ENCODE assay signal across 38 cellular contexts in genomic region chr4:63029380-63029779, GRCh38.
"Had no signal": no experiment of that assay in that cellular context is flagged by ENCODE, and none has a peak within 500 bp of the region (broad histone marks: within the 10 kb centered on the region; RNA-seq: fewer than 3 reads in every experiment).

No MANE protein-coding gene starts in this region.

- H3K4me1 Mint-ChIP-seq: activated naive CD4-positive, alpha-beta T cell treated with anti-CD3 and anti-CD28 coated beads, Interleukin-2, amount 10 ng/mL, durations not matched to agents 7 days and 5 days; activated naive CD8-positive, alpha-beta T cell treated with anti-CD3 and anti-CD28 coated beads for 36 hours; activated naive CD8-positive, alpha-beta T cell treated with anti-CD3 and anti-CD28 coated beads, Interleukin-2, amount 10 ng/mL, durations not matched to agents 7 days and 5 days; activated naive CD8-positive, alpha-beta T cell treated with anti-CD3 and anti-CD28 coated beads, Interleukin-2, amount 50 U/mL, for 24 hours; activated T-helper 17 cell treated with anti-CD3 and anti-CD28 coated beads, Interleukin-2, amount 50 U/mL, for 72 hours; brain; central memory CD8-positive, alpha-beta T cell had no signal

- H3K27me3 ChIP-seq: adrenal gland, ascending aorta, body of pancreas, brain microvascular endothelial cell, breast epithelium, cardiac muscle cell had no signal

- H3K27ac Mint-ChIP-seq: activated naive CD4-positive, alpha-beta T cell treated with anti-CD3 and anti-CD28 coated beads for 36 hours; activated naive CD4-positive, alpha-beta T cell treated with anti-CD3 and anti-CD28 coated beads, Interleukin-2, amount 10 ng/mL, durations not matched to agents 7 days and 5 days; activated naive CD8-positive, alpha-beta T cell; activated naive CD8-positive, alpha-beta T cell treated with anti-CD3 and anti-CD28 coated beads for 36 hours; activated naive CD8-positive, alpha-beta T cell treated with anti-CD3 and anti-CD28 coated beads, Interleukin-2, amount 10 ng/mL, durations not matched to agents 7 days and 5 days; activated naive CD8-positive, alpha-beta T cell treated with anti-CD3 and anti-CD28 coated beads, Interleukin-2, amount 50 U/mL, for 24 hours; activated T-cell treated with anti-CD3 and anti-CD28 coated beads, Interleukin-2, amount 50 U/mL, for 24 hours; activated T-cell treated with anti-CD3 and anti-CD28 coated beads, Interleukin-2, amount 50 U/mL, for 72 hours; activated T-helper 1 cell treated with anti-CD3 and anti-CD28 coated beads, Interleukin-12 subunit alpha, Interleukin-12 subunit beta, Interleukin-2, Interleukin-4 antibody, amounts not matched to agents 30 ng/mL and 10 ng/mL and 1 ng/mL, durations not matched to agents 14 hours and 24 hours and 36 hours; activated T-helper 17 cell treated with anti-CD3 and anti-CD28 coated beads, Interleukin-2, amount 50 U/mL, for 72 hours; activated T-helper 2 cell treated with anti-CD3 and anti-CD28 coated beads, Interferon-gamma antibody, Interleukin-2, Interleukin-4, amounts not matched to agents 10 μg/mL and 5 μg/mL and 100 μg/mL, durations not matched to agents 14 hours and 24 hours and 36 hours; brain had no signal

- H3K4me3 Mint-ChIP-seq: activated naive CD4-positive, alpha-beta T cell treated with anti-CD3 and anti-CD28 coated beads for 36 hours; activated naive CD4-positive, alpha-beta T cell treated with anti-CD3 and anti-CD28 coated beads, Interleukin-2, amount 10 ng/mL, durations not matched to agents 7 days and 5 days; activated naive CD8-positive, alpha-beta T cell; activated naive CD8-positive, alpha-beta T cell treated with anti-CD3 and anti-CD28 coated beads for 36 hours; activated naive CD8-positive, alpha-beta T cell treated with anti-CD3 and anti-CD28 coated beads, Interleukin-2, amount 10 ng/mL, durations not matched to agents 7 days and 5 days; activated naive CD8-positive, alpha-beta T cell treated with anti-CD3 and anti-CD28 coated beads, Interleukin-2, amount 50 U/mL, for 24 hours; activated T-cell treated with anti-CD3 and anti-CD28 coated beads, Interleukin-2, amount 50 U/mL, for 24 hours; activated T-cell treated with anti-CD3 and anti-CD28 coated beads, Interleukin-2, amount 50 U/mL, for 4 hours; activated T-cell treated with anti-CD3 and anti-CD28 coated beads, Interleukin-2, amount 50 U/mL, for 72 hours; activated T-helper 1 cell treated with anti-CD3 and anti-CD28 coated beads, Interleukin-12 subunit alpha, Interleukin-12 subunit beta, Interleukin-2, Interleukin-4 antibody, amounts not matched to agents 30 ng/mL and 10 ng/mL and 1 ng/mL, durations not matched to agents 14 hours and 24 hours and 36 hours; activated T-helper 17 cell treated with anti-CD3 and anti-CD28 coated beads, Interleukin-2, amount 50 U/mL, for 72 hours; brain; central memory CD8-positive, alpha-beta T cell had no signal

- H3K27ac ChIP-seq: adrenal gland, ascending aorta, body of pancreas, brain microvascular endothelial cell, breast epithelium, cardiac muscle cell had no signal

- H3K36me3 Mint-ChIP-seq: activated naive CD4-positive, alpha-beta T cell treated with anti-CD3 and anti-CD28 coated beads, Interleukin-2, amount 10 ng/mL, durations not matched to agents 7 days and 5 days; activated naive CD8-positive, alpha-beta T cell; activated naive CD8-positive, alpha-beta T cell treated with anti-CD3 and anti-CD28 coated beads for 36 hours; activated naive CD8-positive, alpha-beta T cell treated with anti-CD3 and anti-CD28 coated beads, Interleukin-2, amount 10 ng/mL, durations not matched to agents 7 days and 5 days; brain had no signal

- H3K9me3 ChIP-seq: ascending aorta, body of pancreas had no signal

- H3K4me1 ChIP-seq: adrenal gland, ascending aorta, body of pancreas, breast epithelium had no signal

- H3K36me3 ChIP-seq: adrenal gland, ascending aorta, brain microvascular endothelial cell, breast epithelium, cardiac muscle cell had no signal

- H3K9me3 Mint-ChIP-seq: activated naive CD8-positive, alpha-beta T cell treated with anti-CD3 and anti-CD28 coated beads, Interleukin-2, amount 10 ng/mL, durations not matched to agents 7 days and 5 days; activated T-helper 1 cell treated with anti-CD3 and anti-CD28 coated beads, Interleukin-12 subunit alpha, Interleukin-12 subunit beta, Interleukin-2, Interleukin-4 antibody, amounts not matched to agents 30 ng/mL and 10 ng/mL and 1 ng/mL, durations not matched to agents 14 hours and 24 hours and 36 hours had no signal

- ATAC-seq: activated naive CD8-positive, alpha-beta T cell treated with anti-CD3 and anti-CD28 coated beads, Interleukin-2, amount 50 U/mL, for 24 hours; activated T-cell treated with anti-CD3 and anti-CD28 coated beads, Interleukin-2, amount 50 U/mL, for 4 hours; activated T-cell treated with anti-CD3 and anti-CD28 coated beads, Interleukin-2, amount 50 U/mL, for 72 hours; activated T-helper 17 cell treated with anti-CD3 and anti-CD28 coated beads, Interleukin-2, amount 50 U/mL, for 72 hours; body of pancreas had no signal

- H3K27me3 Mint-ChIP-seq: activated naive CD4-positive, alpha-beta T cell treated with anti-CD3 and anti-CD28 coated beads, Interleukin-2, amount 10 ng/mL, durations not matched to agents 7 days and 5 days; activated naive CD8-positive, alpha-beta T cell; activated naive CD8-positive, alpha-beta T cell treated with anti-CD3 and anti-CD28 coated beads for 36 hours; activated naive CD8-positive, alpha-beta T cell treated with anti-CD3 and anti-CD28 coated beads, Interleukin-2, amount 10 ng/mL, durations not matched to agents 7 days and 5 days; activated naive CD8-positive, alpha-beta T cell treated with anti-CD3 and anti-CD28 coated beads, Interleukin-2, amount 50 U/mL, for 24 hours; activated T-cell treated with anti-CD3 and anti-CD28 coated beads, Interleukin-2, amount 50 U/mL, for 24 hours; activated T-helper 17 cell treated with anti-CD3 and anti-CD28 coated beads, Interleukin-2, amount 50 U/mL, for 72 hours; brain; central memory CD8-positive, alpha-beta T cell had no signal

- DNase-seq: activated effector memory CD4-positive, alpha-beta T cell treated with anti-CD3 and anti-CD28 coated beads, Interleukin-2, amount 50 U/mL, for 16 hours; activated effector memory CD4-positive, alpha-beta T cell treated with Interleukin-2 at 50 U/mL for 16 hours; activated gamma-delta T cell; activated gamma-delta T cell treated with Interleukin-2 at 50 U/mL for 16 hours; activated naive CD4-positive, alpha-beta T cell; activated naive CD4-positive, alpha-beta T cell treated with anti-CD3 and anti-CD28 coated beads for 36 hours; activated naive CD4-positive, alpha-beta T cell treated with anti-CD3 and anti-CD28 coated beads, Interleukin-2, amount 10 ng/mL, durations not matched to agents 7 days and 5 days; activated naive CD4-positive, alpha-beta T cell treated with anti-CD3 and anti-CD28 coated beads, Interleukin-2, amount 50 U/mL, for 16 hours; activated naive CD4-positive, alpha-beta T cell treated with Interleukin-2 at 50 U/mL for 16 hours; activated naive CD8-positive, alpha-beta T cell treated with anti-CD3 and anti-CD28 coated beads for 36 hours; activated naive CD8-positive, alpha-beta T cell treated with anti-CD3 and anti-CD28 coated beads, Interleukin-2, amount 10 ng/mL, durations not matched to agents 7 days and 5 days; activated naive CD8-positive, alpha-beta T cell treated with anti-CD3 and anti-CD28 coated beads, Interleukin-2, amount 50 U/mL, for 24 hours; activated T-cell treated with anti-CD3 and anti-CD28 coated beads, Interleukin-2, amount 50 U/mL, for 1 hour; activated T-cell treated with anti-CD3 and anti-CD28 coated beads, Interleukin-2, amount 50 U/mL, for 24 hours; activated T-cell treated with anti-CD3 and anti-CD28 coated beads, Interleukin-2, amount 50 U/mL, for 4 hours; activated T-cell treated with anti-CD3 and anti-CD28 coated beads, Interleukin-2, amount 50 U/mL, for 48 hours; activated T-cell treated with anti-CD3 and anti-CD28 coated beads, Interleukin-2, amount 50 U/mL, for 72 hours; adrenal gland; amniotic stem cell; amygdala; anterior cingulate cortex; aorta; body of pancreas; brain microvascular endothelial cell; caudate nucleus; central memory CD4-positive, alpha-beta T cell; cerebellar nuclear complex had no signal

- FAIRE-seq: astrocyte, bronchial epithelial cell had no signal

- H3K4me3 ChIP-seq: adrenal gland, ascending aorta, body of pancreas, breast epithelium, cardiac muscle cell had no signal
